21 cellular contexts compared by ENCODE assay signal in the genomic region with DNA sequence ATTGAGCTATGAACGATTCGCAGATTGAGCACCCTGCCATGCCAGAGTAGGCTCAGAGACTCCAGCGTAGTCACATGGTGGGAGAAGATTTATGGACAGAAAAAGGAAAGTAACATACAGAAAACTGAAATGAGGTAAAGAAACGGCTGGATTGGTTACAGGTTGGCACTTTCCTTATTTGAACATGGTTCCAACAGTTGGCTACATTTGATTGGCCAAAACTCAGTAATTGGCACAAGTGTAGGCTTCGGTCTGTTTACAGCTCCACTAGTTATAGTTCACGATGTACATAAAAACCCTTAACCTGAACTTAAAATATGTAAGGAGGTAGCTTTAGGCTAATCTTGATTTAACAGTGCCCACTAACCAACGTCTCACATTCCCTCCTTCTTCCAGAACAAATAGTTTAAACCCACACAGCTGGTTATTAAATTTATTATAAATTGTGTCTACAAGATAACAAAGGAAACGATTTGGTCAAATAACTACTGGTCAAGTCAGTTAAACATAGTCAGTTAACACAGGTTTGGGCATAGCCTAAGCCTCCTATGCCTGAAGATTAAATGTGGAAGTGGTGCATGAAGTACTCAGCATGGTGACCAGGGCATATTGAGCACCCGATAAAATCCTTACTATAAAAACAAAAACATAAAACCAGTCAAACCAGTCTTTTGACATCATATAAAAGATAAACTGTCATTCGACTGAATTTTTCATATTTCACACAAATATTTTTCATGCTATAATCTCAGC.
"Had no signal": no experiment of that assay in that cellular context is flagged by ENCODE, and none has a peak within 500 bp of the region (broad histone marks: within the 10 kb centered on the region; RNA-seq: fewer than 3 reads in every experiment).

No MANE protein-coding gene starts in this region.

- H3K27me3 ChIP-seq: ovary, tibial artery had no signal

- H3K4me1 Mint-ChIP-seq: activated naive CD4-positive, alpha-beta T cell treated with anti-CD3 and anti-CD28 coated beads, Interleukin-2, amount 10 ng/mL, durations not matched to agents 7 days and 5 days; natural killer cell had no signal

- H3K36me3 Mint-ChIP-seq: activated naive CD4-positive, alpha-beta T cell treated with anti-CD3 and anti-CD28 coated beads, Interleukin-2, amount 10 ng/mL, durations not matched to agents 7 days and 5 days; natural killer cell had no signal

- H3K9me3 Mint-ChIP-seq: activated naive CD4-positive, alpha-beta T cell treated with anti-CD3 and anti-CD28 coated beads, Interleukin-2, amount 10 ng/mL, durations not matched to agents 7 days and 5 days; natural killer cell; stimulated activated naive CD8-positive, alpha-beta T cell treated with anti-CD3 and anti-CD28 coated beads, Interleukin-15, Interleukin-2, amounts not matched to agents 100 ng/mL and 50 ng/mL, for 24 hours had no signal

- DNase-seq: activated CD4-positive, alpha-beta T cell treated with anti-CD3 and anti-CD28 coated beads for 4 hours; activated CD4-positive, alpha-beta T cell treated with anti-CD3 and anti-CD28 coated beads, Interleukin-2, amount 50 U/mL, for 48 hours; activated CD4-positive, CD25-positive, alpha-beta regulatory T cell; activated effector memory CD4-positive, alpha-beta T cell treated with Interleukin-2 at 50 U/mL for 16 hours; activated naive CD4-positive, alpha-beta T cell treated with anti-CD3 and anti-CD28 coated beads, Interleukin-2, amount 10 ng/mL, durations not matched to agents 7 days and 5 days; activated T-cell treated with anti-CD3 and anti-CD28 coated beads, Interleukin-2, amount 50 U/mL, for 48 hours; amygdala; cerebellar nuclear complex; lower lobe of right lung; mesendoderm; natural killer cell; ovary; right cardiac atrium; stimulated activated CD4-positive, alpha-beta T cell treated with anti-CD3 and anti-CD28 coated beads, Interleukin-1b, Interleukin-23, amount 100 ng/mL, for 48 hours; T1000; tibial artery had no signal

- H3K9me3 ChIP-seq: lower lobe of right lung, neutrophil, ovary, tibial artery had no signal

- H3K4me3 Mint-ChIP-seq: activated naive CD4-positive, alpha-beta T cell treated with anti-CD3 and anti-CD28 coated beads, Interleukin-2, amount 10 ng/mL, durations not matched to agents 7 days and 5 days; natural killer cell; stimulated activated naive CD8-positive, alpha-beta T cell treated with anti-CD3 and anti-CD28 coated beads, Interleukin-15, Interleukin-2, amounts not matched to agents 100 ng/mL and 50 ng/mL, for 24 hours had no signal

- H3K27ac ChIP-seq: coronary artery, epithelial cell of prostate, lower lobe of right lung, neutrophil, ovary, tibial artery had no signal

- H3K27ac Mint-ChIP-seq: activated naive CD4-positive, alpha-beta T cell treated with anti-CD3 and anti-CD28 coated beads, Interleukin-2, amount 10 ng/mL, durations not matched to agents 7 days and 5 days; natural killer cell; stimulated activated naive CD8-positive, alpha-beta T cell treated with anti-CD3 and anti-CD28 coated beads, Interleukin-15, Interleukin-2, amounts not matched to agents 100 ng/mL and 50 ng/mL, for 24 hours had no signal

- H3K36me3 ChIP-seq: lower lobe of right lung, neutrophil, ovary, tibial artery had no signal

- ATAC-seq: left lobe of liver, lower lobe of right lung, natural killer cell, right cardiac atrium had no signal

- H3K4me3 ChIP-seq: coronary artery, lower lobe of right lung, ovary, tibial artery had no signal

- H3K4me1 ChIP-seq: lower lobe of right lung, tibial artery had no signal
